8 cellular contexts compared by ENCODE assay signal in the genomic region with DNA sequence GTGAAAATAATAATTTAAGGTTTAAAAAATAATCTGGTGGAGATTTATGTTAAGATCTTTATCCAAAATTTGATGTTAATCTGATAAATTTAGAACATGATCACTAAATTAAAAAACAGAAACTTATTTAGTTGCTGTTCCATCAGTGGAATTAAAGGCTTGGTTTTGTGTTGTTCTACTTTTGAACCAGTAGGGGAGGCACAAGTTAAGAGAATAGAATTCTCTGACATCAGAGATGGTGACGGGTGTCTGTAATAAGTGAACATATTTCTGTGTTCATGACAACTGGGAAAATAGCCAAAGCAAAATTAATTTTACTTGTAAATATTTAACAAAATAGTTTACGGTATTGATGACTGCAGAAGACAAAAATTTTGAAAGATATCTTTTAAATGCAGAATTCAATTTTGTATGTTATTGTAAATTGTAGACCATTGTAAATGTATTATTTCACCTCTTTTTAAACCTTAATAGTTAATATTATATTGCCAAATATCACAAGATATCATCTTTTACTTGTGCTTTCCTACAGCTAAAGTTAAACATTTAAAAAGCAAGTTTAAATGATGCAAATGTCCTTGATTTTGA.
DNase-seq lines count a peak whose midpoint lies in the region; ATAC-seq, FAIRE-seq and TF ChIP-seq lines count a peak whose summit lies in the region.

No MANE protein-coding gene starts in this region.

- peak; percentile 7 for DNase-seq in AG09319 (ENCODE audit: extremely low read depth, low read depth)
- peak; percentile 25 for DNase-seq in RCC 7860 (ENCODE audit: low spot score)
- peak; percentile 68 for DNase-seq in fibroblast of mammary gland (ENCODE audit: low read depth)
- DNase-seq in pulmonary artery endothelial cell (ENCODE audit: low read depth, low spot score): peak; percentile 30
- no peak for DNase-seq in NCI-H187 (lab: John Stamatoyannopoulos, UW)

- ATAC-seq in GM18868 (IDR thresholded peaks at IDR 0.05; ENCODE audit: unreplicated experiment) (peak; percentile 91), GM21576 (IDR thresholded peaks at IDR 0.05; ENCODE audit: unreplicated experiment) (no peak)

- FAIRE-seq in RCC 7860 (lab: Jason Lieb, UNC): peak; percentile 83

- no peak overlapping the region for H3K9ac ChIP-seq in HUES6 (ENCODE audit: low read length)

- H3K9me3 ChIP-seq in HUES6 (ENCODE audit: control insufficient read depth, insufficient read depth, low read depth, low read length): no peaks in the 10 kb centered on the region

- no peaks in the 10 kb centered on the region for H3K4me1 ChIP-seq in HUES6 (ENCODE audit: control insufficient read depth, insufficient read depth, low read length)

- no peak overlapping the region for H3K4me3 ChIP-seq in HUES6 (ENCODE audit: low read depth, low read length)
- no peak overlapping the region for H3K4me3 ChIP-seq in fibroblast of mammary gland (ENCODE audit: control insufficient read depth, low read depth, low read length)

- no peaks in the 10 kb centered on the region for H3K27me3 ChIP-seq in HUES6 (ENCODE audit: control insufficient read depth, insufficient read depth, low read length)

- peak; percentile 79 for TF ChIP-seq CTCF in AG09319 (IDR thresholded peaks at IDR 0.05; ENCODE audit: low read depth, low read length)
- peak; percentile 81 for TF ChIP-seq CTCF in fibroblast of mammary gland (conservative IDR thresholded peaks at IDR 0.05; ENCODE audit: control insufficient read depth, insufficient read depth, low read depth, low read length)

- peak overlapping the region; percentile 38; the same call in 1 of the 2 replicates for H3K27ac ChIP-seq in HUES6 (ENCODE audit: low read depth, low read length)

- 0 out of 2 replicates have a peak, but pooled peaks cover 3% of the 10 kb centered on the region for H3K36me3 ChIP-seq in HUES6 (ENCODE audit: control insufficient read depth, insufficient read depth, low read length)

Comparison
In these comparisons a context has a peak if more than half of its experiments do, and no peak if none do; other contexts are left out.
1. DNase-seq: peak in AG09319 (single experiment), RCC 7860 (single experiment), fibroblast of mammary gland (single experiment) and pulmonary artery endothelial cell (single experiment); none in NCI-H187 (0 of 2).